1 cellular context compared by ENCODE assay signal in the genomic region with DNA sequence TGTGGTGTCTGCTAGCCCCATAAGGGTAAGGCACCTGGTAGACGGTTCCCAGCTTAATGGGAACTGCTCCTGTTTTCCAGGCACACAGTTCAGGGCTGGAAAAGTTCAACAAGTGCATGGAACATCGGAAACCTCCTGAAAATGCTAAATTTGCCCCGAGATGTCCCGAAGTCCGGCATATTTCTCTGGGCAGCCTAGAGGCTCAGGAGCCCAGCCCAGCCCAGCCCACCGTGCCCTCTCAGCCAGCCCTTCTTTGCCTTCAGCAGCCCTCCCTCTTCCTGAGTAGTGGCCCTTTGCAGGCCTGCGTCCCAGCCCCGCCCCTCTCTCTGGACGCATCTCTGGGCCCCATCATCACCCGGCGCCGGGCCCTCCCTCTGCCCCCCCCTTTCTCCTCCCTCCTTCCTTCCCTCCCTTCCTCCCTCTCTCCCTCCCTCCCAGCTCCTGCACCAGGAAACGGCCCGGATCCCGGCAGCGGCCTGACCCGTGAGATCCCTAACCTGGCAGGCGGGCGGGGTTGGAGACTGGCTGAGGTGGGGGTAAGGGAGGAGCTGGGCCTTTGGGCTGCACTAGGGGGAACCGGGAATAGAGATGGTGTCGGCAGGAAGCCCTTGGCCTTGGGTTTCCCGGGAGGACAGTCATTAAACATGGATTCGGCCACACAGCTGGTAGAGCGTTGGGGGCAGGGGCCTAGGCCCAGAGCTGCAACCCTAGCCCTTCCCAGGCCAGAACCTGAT.
TF ChIP-seq lines count a peak whose summit lies in the region.

BCL2L2 (plus strand) TSS at position 422 of the 734 bp plus-strand sequence. CDS start 935 bp downstream, outside the sequence.

TF ChIP-seq in HepG2, 621 proteins besides CTCF, POLR2A, EP300 and RAD21 (continued from another document and continues in another):
- TF ChIP-seq ZFP36L1 (CRISPR knock-in tag; IDR thresholded peaks at IDR 0.05) (peak; percentile 86), KDM5B (CRISPR knock-in tag; IDR thresholded peaks at IDR 0.05; ENCODE audit: borderline replicate concordance) (peak; percentile 99), TBL1XR1 (IDR thresholded peaks at IDR 0.05; ENCODE audit: borderline replicate concordance, low read length, partially characterized antibody) (peak; percentile 64), NFE2L1 (CRISPR knock-in tag; IDR thresholded peaks at IDR 0.05; ENCODE audit: borderline replicate concordance) (no peak), SRSF4 (IDR thresholded peaks at IDR 0.05; ENCODE audit: low read depth, low read length, poor library complexity, severe bottlenecking) (peak; percentile 31), SPEN (CRISPR knock-in tag; IDR thresholded peaks at IDR 0.05; ENCODE audit: low read depth) (peak; percentile 98), SRY (CRISPR knock-in tag; IDR thresholded peaks at IDR 0.05) (no peak), HES4 (CRISPR knock-in tag; IDR thresholded peaks at IDR 0.05; ENCODE audit: borderline replicate concordance) (peak; percentile 71; the same call in 1 of the 2 replicates), ZBTB21 (CRISPR knock-in tag; IDR thresholded peaks at IDR 0.05) (0 out of 2 replicates have a peak, but pooled peaks have one; percentile 15), PAWR (CRISPR knock-in tag; IDR thresholded peaks at IDR 0.05; ENCODE audit: borderline replicate concordance) (peak; percentile 69; the same call in 1 of the 2 replicates), SMAD1 (CRISPR knock-in tag; IDR thresholded peaks at IDR 0.05; ENCODE audit: borderline replicate concordance, low read depth) (peak; percentile 92; the same call in 1 of the 2 replicates), ZNF331 (CRISPR knock-in tag; IDR thresholded peaks at IDR 0.05) (peak; percentile 86), ZNF138 (CRISPR knock-in tag; IDR thresholded peaks at IDR 0.05; ENCODE audit: low read depth) (no peak; the same call in 1 of the 2 replicates), CEBPB (IDR thresholded peaks at IDR 0.05; ENCODE audit: borderline replicate concordance, low read depth, low read length) (no peak), TCF7 (IDR thresholded peaks at IDR 0.05; ENCODE audit: low read depth) (no peak), FLYWCH1 (CRISPR knock-in tag; IDR thresholded peaks at IDR 0.05) (no peak), HNRNPH1 (optimal IDR thresholded peaks at IDR 0.05; ENCODE audit: low read depth, low read length) (peak; percentile 89), ZSCAN31 (CRISPR knock-in tag; IDR thresholded peaks at IDR 0.05; ENCODE audit: low read depth) (peak; percentile 97), ZMAT3 (CRISPR knock-in tag; conservative IDR thresholded peaks at IDR 0.05) (no peak; the same call in 1 of the 2 replicates), RARA (CRISPR knock-in tag; IDR thresholded peaks at IDR 0.05) (peak; percentile 63), ZNF558 (CRISPR knock-in tag; IDR thresholded peaks at IDR 0.05; ENCODE audit: borderline replicate concordance) (no peak), JARID2 (CRISPR knock-in tag; IDR thresholded peaks at IDR 0.05; ENCODE audit: insufficient replicate concordance) (peak; percentile 96), ZBTB8A (CRISPR knock-in tag; IDR thresholded peaks at IDR 0.05; ENCODE audit: borderline replicate concordance, low read depth) (peak; percentile 98), ZNF567 (CRISPR knock-in tag; IDR thresholded peaks at IDR 0.05; ENCODE audit: borderline replicate concordance) (peak; percentile 99), ZNF850 (CRISPR knock-in tag; conservative IDR thresholded peaks at IDR 0.05) (no peak), ZBTB49 (CRISPR knock-in tag; IDR thresholded peaks at IDR 0.05; ENCODE audit: borderline replicate concordance) (0 out of 2 replicates have a peak, but pooled peaks have one; percentile 42), NFIB (CRISPR knock-in tag; IDR thresholded peaks at IDR 0.05; ENCODE audit: borderline replicate concordance) (no peak), SAFB2 (CRISPR knock-in tag; IDR thresholded peaks at IDR 0.05; ENCODE audit: borderline replicate concordance, low read depth) (peak; percentile 55; the same call in 1 of the 2 replicates), FIP1L1 (IDR thresholded peaks at IDR 0.05; ENCODE audit: borderline replicate concordance, insufficient read depth, low read depth, low read length) (0 out of 2 replicates have a peak, but pooled peaks have one; percentile 92), DR1 (CRISPR knock-in tag; IDR thresholded peaks at IDR 0.05) (peak; percentile 92; the same call in 1 of the 2 replicates), ZNF724P (CRISPR knock-in tag; IDR thresholded peaks at IDR 0.05; ENCODE audit: borderline replicate concordance) (no peak; the same call in 1 of the 2 replicates), HNF4A (CRISPR knock-in tag; IDR thresholded peaks at IDR 0.05) (0 out of 2 replicates have a peak, but pooled peaks have one; percentile 3), HNRNPLL (IDR thresholded peaks at IDR 0.05; ENCODE audit: low read depth, low read length, poor library complexity, severe bottlenecking) (peak; percentile 85), ZNF768 (CRISPR knock-in tag; IDR thresholded peaks at IDR 0.05) (peak; percentile 80), PAF1 (CRISPR knock-in tag; IDR thresholded peaks at IDR 0.05) (0 out of 2 replicates have a peak, but pooled peaks have one; percentile 32), ZFP36 (IDR thresholded peaks at IDR 0.05; ENCODE audit: borderline replicate concordance, low read depth, low read length, partially characterized antibody) (no peak), LCORL (IDR thresholded peaks at IDR 0.05) (peak; percentile 86), LCORL (CRISPR knock-in tag; IDR thresholded peaks at IDR 0.05) (no peak), TP53 (CRISPR knock-in tag; conservative IDR thresholded peaks at IDR 0.05) (peak; percentile 48; the same call in 1 of the 2 replicates), ZBTB14 (CRISPR knock-in tag; IDR thresholded peaks at IDR 0.05) (no peak; the same call in 1 of the 2 replicates), RXRB (CRISPR knock-in tag; IDR thresholded peaks at IDR 0.05; ENCODE audit: borderline replicate concordance) (peak; percentile 96; the same call in 1 of the 2 replicates), ZNF263 (CRISPR knock-in tag; IDR thresholded peaks at IDR 0.05) (no peak; the same call in 1 of the 2 replicates)
- TF ChIP-seq, protein P1, sequence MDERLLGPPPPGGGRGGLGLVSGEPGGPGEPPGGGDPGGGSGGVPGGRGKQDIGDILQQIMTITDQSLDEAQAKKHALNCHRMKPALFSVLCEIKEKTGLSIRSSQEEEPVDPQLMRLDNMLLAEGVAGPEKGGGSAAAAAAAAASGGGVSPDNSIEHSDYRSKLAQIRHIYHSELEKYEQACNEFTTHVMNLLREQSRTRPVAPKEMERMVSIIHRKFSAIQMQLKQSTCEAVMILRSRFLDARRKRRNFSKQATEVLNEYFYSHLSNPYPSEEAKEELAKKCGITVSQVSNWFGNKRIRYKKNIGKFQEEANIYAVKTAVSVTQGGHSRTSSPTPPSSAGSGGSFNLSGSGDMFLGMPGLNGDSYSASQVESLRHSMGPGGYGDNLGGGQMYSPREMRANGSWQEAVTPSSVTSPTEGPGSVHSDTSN (CRISPR knock-in tag; IDR thresholded peaks at IDR 0.05): peak; percentile 50; the same call in 1 of the 2 replicates
- TF ChIP-seq, protein P2, sequence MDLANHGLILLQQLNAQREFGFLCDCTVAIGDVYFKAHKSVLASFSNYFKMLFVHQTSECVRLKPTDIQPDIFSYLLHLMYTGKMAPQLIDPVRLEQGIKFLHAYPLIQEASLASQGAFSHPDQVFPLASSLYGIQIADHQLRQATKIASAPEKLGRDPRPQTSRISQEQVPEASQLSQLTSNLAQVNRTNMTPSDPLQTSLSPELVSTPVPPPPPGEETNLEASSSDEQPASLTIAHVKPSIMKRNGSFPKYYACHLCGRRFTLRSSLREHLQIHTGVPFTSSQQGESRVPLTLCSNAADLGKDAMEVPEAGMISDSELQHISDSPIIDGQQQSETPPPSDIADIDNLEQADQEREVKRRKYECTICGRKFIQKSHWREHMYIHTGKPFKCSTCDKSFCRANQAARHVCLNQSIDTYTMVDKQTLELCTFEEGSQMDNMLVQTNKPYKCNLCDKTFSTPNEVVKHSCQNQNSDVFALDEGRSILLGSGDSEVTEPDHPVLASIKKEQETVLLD (CRISPR knock-in tag; IDR thresholded peaks at IDR 0.05; ENCODE audit: low read depth): no peak
- TF ChIP-seq, protein P3, sequence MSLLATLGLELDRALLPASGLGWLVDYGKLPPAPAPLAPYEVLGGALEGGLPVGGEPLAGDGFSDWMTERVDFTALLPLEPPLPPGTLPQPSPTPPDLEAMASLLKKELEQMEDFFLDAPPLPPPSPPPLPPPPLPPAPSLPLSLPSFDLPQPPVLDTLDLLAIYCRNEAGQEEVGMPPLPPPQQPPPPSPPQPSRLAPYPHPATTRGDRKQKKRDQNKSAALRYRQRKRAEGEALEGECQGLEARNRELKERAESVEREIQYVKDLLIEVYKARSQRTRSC (CRISPR knock-in tag; IDR thresholded peaks at IDR 0.05; ENCODE audit: low read depth): no peak
- TF ChIP-seq, protein P4, sequence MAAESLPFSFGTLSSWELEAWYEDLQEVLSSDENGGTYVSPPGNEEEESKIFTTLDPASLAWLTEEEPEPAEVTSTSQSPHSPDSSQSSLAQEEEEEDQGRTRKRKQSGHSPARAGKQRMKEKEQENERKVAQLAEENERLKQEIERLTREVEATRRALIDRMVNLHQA (CRISPR knock-in tag; IDR thresholded peaks at IDR 0.05): 0 out of 2 replicates have a peak, but pooled peaks have one; percentile 25
- TF ChIP-seq, protein P5, sequence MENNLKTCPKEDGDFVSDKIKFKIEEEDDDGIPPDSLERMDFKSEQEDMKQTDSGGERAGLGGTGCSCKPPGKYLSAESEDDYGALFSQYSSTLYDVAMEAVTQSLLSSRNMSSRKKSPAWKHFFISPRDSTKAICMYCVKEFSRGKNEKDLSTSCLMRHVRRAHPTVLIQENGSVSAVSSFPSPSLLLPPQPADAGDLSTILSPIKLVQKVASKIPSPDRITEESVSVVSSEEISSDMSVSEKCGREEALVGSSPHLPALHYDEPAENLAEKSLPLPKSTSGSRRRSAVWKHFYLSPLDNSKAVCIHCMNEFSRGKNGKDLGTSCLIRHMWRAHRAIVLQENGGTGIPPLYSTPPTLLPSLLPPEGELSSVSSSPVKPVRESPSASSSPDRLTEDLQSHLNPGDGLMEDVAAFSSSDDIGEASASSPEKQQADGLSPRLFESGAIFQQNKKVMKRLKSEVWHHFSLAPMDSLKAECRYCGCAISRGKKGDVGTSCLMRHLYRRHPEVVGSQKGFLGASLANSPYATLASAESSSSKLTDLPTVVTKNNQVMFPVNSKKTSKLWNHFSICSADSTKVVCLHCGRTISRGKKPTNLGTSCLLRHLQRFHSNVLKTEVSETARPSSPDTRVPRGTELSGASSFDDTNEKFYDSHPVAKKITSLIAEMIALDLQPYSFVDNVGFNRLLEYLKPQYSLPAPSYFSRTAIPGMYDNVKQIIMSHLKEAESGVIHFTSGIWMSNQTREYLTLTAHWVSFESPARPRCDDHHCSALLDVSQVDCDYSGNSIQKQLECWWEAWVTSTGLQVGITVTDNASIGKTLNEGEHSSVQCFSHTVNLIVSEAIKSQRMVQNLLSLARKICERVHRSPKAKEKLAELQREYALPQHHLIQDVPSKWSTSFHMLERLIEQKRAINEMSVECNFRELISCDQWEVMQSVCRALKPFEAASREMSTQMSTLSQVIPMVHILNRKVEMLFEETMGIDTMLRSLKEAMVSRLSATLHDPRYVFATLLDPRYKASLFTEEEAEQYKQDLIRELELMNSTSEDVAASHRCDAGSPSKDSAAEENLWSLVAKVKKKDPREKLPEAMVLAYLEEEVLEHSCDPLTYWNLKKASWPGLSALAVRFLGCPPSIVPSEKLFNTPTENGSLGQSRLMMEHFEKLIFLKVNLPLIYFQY (CRISPR knock-in tag; IDR thresholded peaks at IDR 0.05; ENCODE audit: borderline replicate concordance): peak; percentile 94
- TF ChIP-seq, protein P6, sequence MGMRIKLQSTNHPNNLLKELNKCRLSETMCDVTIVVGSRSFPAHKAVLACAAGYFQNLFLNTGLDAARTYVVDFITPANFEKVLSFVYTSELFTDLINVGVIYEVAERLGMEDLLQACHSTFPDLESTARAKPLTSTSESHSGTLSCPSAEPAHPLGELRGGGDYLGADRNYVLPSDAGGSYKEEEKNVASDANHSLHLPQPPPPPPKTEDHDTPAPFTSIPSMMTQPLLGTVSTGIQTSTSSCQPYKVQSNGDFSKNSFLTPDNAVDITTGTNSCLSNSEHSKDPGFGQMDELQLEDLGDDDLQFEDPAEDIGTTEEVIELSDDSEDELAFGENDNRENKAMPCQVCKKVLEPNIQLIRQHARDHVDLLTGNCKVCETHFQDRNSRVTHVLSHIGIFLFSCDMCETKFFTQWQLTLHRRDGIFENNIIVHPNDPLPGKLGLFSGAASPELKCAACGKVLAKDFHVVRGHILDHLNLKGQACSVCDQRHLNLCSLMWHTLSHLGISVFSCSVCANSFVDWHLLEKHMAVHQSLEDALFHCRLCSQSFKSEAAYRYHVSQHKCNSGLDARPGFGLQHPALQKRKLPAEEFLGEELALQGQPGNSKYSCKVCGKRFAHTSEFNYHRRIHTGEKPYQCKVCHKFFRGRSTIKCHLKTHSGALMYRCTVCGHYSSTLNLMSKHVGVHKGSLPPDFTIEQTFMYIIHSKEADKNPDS (CRISPR knock-in tag; IDR thresholded peaks at IDR 0.05): no peak
- TF ChIP-seq, protein P7, sequence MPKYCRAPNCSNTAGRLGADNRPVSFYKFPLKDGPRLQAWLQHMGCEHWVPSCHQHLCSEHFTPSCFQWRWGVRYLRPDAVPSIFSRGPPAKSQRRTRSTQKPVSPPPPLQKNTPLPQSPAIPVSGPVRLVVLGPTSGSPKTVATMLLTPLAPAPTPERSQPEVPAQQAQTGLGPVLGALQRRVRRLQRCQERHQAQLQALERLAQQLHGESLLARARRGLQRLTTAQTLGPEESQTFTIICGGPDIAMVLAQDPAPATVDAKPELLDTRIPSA (CRISPR knock-in tag; IDR thresholded peaks at IDR 0.05; ENCODE audit: borderline replicate concordance): no peak
